In the genomic region with DNA sequence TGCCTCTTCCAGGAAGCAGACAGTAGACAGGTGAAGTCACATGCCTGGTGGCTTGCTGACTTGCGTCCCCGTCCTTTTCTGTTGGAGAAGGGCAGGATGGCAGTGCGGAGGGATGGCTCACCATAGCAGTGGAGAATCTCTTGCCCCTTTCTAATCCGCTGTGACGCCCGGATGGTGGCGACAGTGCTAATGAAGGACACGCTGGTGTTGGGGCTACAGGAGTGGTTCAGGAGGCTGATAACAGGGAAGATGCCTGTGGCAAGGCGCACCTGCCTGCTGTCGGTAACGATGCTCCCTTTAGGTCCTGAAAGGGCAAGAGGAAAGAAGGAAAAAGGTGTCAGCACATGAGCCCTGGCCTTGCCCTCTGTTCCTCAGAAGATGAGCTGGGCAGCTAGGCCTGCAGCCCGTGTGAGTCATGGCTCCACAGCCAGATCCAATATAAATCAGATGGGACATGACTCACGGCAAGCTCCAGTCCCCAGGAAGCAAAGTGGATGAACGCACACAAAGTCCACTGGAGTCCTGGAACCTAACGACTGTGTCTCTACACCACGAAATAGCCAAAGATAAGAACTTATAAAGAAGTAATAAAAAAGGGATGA, we compare ENCODE assay signal across 11 cellular contexts. TPM values are rescaled to one million over a fixed set of nuclear protein-coding genes. Genes with fewer than 3 reads are reported as not detected.
DNase-seq lines count a peak whose midpoint lies in the region; ATAC-seq and TF ChIP-seq lines count a peak whose summit lies in the region.
"Had no signal": no experiment of that assay in that cellular context is flagged by ENCODE, and none has a peak within 500 bp of the region (broad histone marks: within the 10 kb centered on the region; RNA-seq: fewer than 3 reads in every experiment).

No MANE protein-coding gene starts in this region.

- no peaks in the 10 kb centered on the region for H3K27me3 Mint-ChIP-seq in activated naive CD4-positive, alpha-beta T cell treated with anti-CD3 and anti-CD28 coated beads for 36 hours (ENCODE audit: low read depth)
- H3K27me3 Mint-ChIP-seq: CD4-positive, CD25-positive, alpha-beta regulatory T cell had no signal

- no peak overlapping the region for H3K9ac ChIP-seq in fibroblast of lung (ENCODE audit: insufficient read depth, low read length)

- peaks cover 20% of the 10 kb centered on the region for H3K36me3 Mint-ChIP-seq in activated naive CD4-positive, alpha-beta T cell treated with anti-CD3 and anti-CD28 coated beads for 36 hours (ENCODE audit: low read depth)

- no peak overlapping the region for H3K27ac Mint-ChIP-seq in activated naive CD4-positive, alpha-beta T cell treated with anti-CD3 and anti-CD28 coated beads for 36 hours
- H3K27ac Mint-ChIP-seq: CD4-positive, CD25-positive, alpha-beta regulatory T cell had no signal

- H3K9me3 Mint-ChIP-seq in activated naive CD4-positive, alpha-beta T cell treated with anti-CD3 and anti-CD28 coated beads for 36 hours: no peaks in the 10 kb centered on the region
- H3K9me3 Mint-ChIP-seq: CD4-positive, CD25-positive, alpha-beta regulatory T cell had no signal

- H3K79me2 ChIP-seq in fibroblast of lung (ENCODE audit: control insufficient read depth, insufficient read depth, low read length): no peaks in the 10 kb centered on the region

- H3K27ac ChIP-seq in fibroblast of lung (ENCODE audit: insufficient read depth, low read length): peak overlapping the region; percentile 84

- no peaks in the 10 kb centered on the region for H3K27me3 ChIP-seq in fibroblast of lung (ENCODE audit: control insufficient read depth, insufficient read depth, low read length)

- ATAC-seq in HG02840 (IDR thresholded peaks at IDR 0.05; ENCODE audit: low FRiP score, unreplicated experiment) (no peak), HG03025 (IDR thresholded peaks at IDR 0.05; ENCODE audit: low FRiP score, unreplicated experiment) (no peak)

- peaks cover 34% of the 10 kb centered on the region for H3K4me1 ChIP-seq in fibroblast of lung (ENCODE audit: control insufficient read depth, extremely low read depth, insufficient read depth, low read length)

- no peaks in the 10 kb centered on the region for H3K9me3 ChIP-seq in fibroblast of lung (ENCODE audit: control insufficient read depth, insufficient read depth, low read depth, low read length)

- H3K36me3 ChIP-seq in fibroblast of lung (ENCODE audit: control insufficient read depth, insufficient read depth, low read length): peaks cover 2% of the 10 kb centered on the region

- no peak overlapping the region for H2AFZ ChIP-seq in fibroblast of lung (ENCODE audit: low read length)

- intact Hi-C loops in activated naive CD4-positive, alpha-beta T cell treated with anti-CD3 and anti-CD28 coated beads for 36 hours (cut with micrococcal nuclease): no loop called here

- no peaks in the 10 kb centered on the region for H3K4me1 Mint-ChIP-seq in activated naive CD4-positive, alpha-beta T cell treated with anti-CD3 and anti-CD28 coated beads for 36 hours (ENCODE audit: low read depth)

- CTCF ChIA-PET in activated naive CD4-positive, alpha-beta T cell treated with anti-CD3 and anti-CD28 coated beads for 36 hours (lab: Charles Lee): no interaction called here

- H3K4me3 Mint-ChIP-seq in activated naive CD4-positive, alpha-beta T cell treated with anti-CD3 and anti-CD28 coated beads for 36 hours: no peak overlapping the region
- H3K4me3 Mint-ChIP-seq: CD4-positive, CD25-positive, alpha-beta regulatory T cell had no signal

- peak overlapping the region; percentile 69 for H3K4me2 ChIP-seq in fibroblast of lung (ENCODE audit: extremely low read depth, insufficient read depth, low read length)

- DNase-seq in ACHN (peak; percentile 94), RPMI7951 (ENCODE audit: low read depth) (peak; percentile 93), fibroblast of lung (ENCODE audit: low read depth in 2 of 2) (peak; percentile 93 to 95), non-pigmented ciliary epithelial cell (ENCODE audit: low read depth) (peak; percentile 90), NCI-H1694 (lab: John Stamatoyannopoulos, UW) (no peak)
- no peak for DNase-seq in activated naive CD4-positive, alpha-beta T cell treated with anti-CD3 and anti-CD28 coated beads for 36 hours
- DNase-seq: activated naive CD4-positive, alpha-beta T cell; CD4-positive, CD25-positive, alpha-beta regulatory T cell; NCI-H82 had no signal

- no peak for TF ChIP-seq CTCF in fibroblast of lung (conservative IDR thresholded peaks at IDR 0.05 in 1 of 2, IDR thresholded peaks at IDR 0.05 in 1 of 2; ENCODE audit: low read depth in 1 of 2, low read length in 2 of 2)

- in situ Hi-C loops in ACHN (cut with HindIII; ENCODE audit: low pct_ligation_motif_present, low pct_unique_long_range_greater_than_20kb, low sequenced_read_pairs): loop anchor here (10.0 kb wide), 1 partner anchor 53 kb away; no protein-coding TSS in a partner anchor

- H4K20me1 ChIP-seq in fibroblast of lung (ENCODE audit: control insufficient read depth, extremely low read depth, insufficient read depth, low read length): no peaks in the 10 kb centered on the region

- no peak overlapping the region for H3K4me3 ChIP-seq in fibroblast of lung (replicated peaks in 1 of 4; ENCODE audit: control extremely low read depth in 1 of 4, insufficient read depth in 1 of 4, low read depth in 3 of 4, low read length in 4 of 4)

RNA-seq across cellular contexts. Expression of gene SERPINF1, which starts 25.5 kb away (rescaled TPM):
- total RNA-seq in RPMI7951 (2014; rRNA removed; shearing (Covaris generic)): 127 and 150 TPM in 2 replicates
- total RNA-seq in fibroblast of lung: 199 and 429 TPM in 2 replicates
- 140 and 360 TPM in 2 replicates for polyA plus RNA-seq in fibroblast of lung
- 77.7 and 190 TPM in 2 replicates for polyA plus RNA-seq in fibroblast of lung (2012)
- polyA minus RNA-seq in fibroblast of lung (ENCODE audit: low replicate concordance): 42.1 and 138 TPM in 2 replicates
- not detected for total RNA-seq in activated naive CD4-positive, alpha-beta T cell treated with anti-CD3 and anti-CD28 coated beads for 36 hours
- total RNA-seq: CD4-positive, CD25-positive, alpha-beta regulatory T cell had no signal

RNA-seq across cellular contexts. Expression of gene SMYD4, which starts 42.3 kb away (rescaled TPM):
- 5.6 and 6.2 TPM in 2 replicates for total RNA-seq in RPMI7951 (2014; rRNA removed; shearing (Covaris generic))
- total RNA-seq in fibroblast of lung: 8.7 and 11.6 TPM in 2 replicates
- polyA plus RNA-seq in fibroblast of lung: 5.1 and 5.8 TPM in 2 replicates
- 4.7 and 4.8 TPM in 2 replicates for polyA plus RNA-seq in fibroblast of lung (2012)
- polyA minus RNA-seq in fibroblast of lung (ENCODE audit: low replicate concordance): 7.2 and 18.1 TPM in 2 replicates
- 10 to 100 TPM; 18.7 to 22.0 TPM for total RNA-seq in activated naive CD4-positive, alpha-beta T cell treated with anti-CD3 and anti-CD28 coated beads for 36 hours

RNA-seq across cellular contexts. Expression of gene RPA1, which starts 42.4 kb away (rescaled TPM):
- total RNA-seq in RPMI7951 (2014; rRNA removed; shearing (Covaris generic)): 21.6 and 23.6 TPM in 2 replicates
- total RNA-seq in fibroblast of lung: 14.6 and 22.3 TPM in 2 replicates
- 55.4 and 104 TPM in 2 replicates for polyA plus RNA-seq in fibroblast of lung
- polyA plus RNA-seq in fibroblast of lung (2012): 42.8 and 69.3 TPM in 2 replicates
- 13.4 and 29.8 TPM in 2 replicates for polyA minus RNA-seq in fibroblast of lung (ENCODE audit: low replicate concordance)
- 100 to 1,000 TPM; 177 to 188 TPM for total RNA-seq in activated naive CD4-positive, alpha-beta T cell treated with anti-CD3 and anti-CD28 coated beads for 36 hours

RNA-seq across cellular contexts. Expression of gene SERPINF2, which starts 44.7 kb away (rescaled TPM):
- under 0.01 and 0.24 TPM in 2 replicates for total RNA-seq in RPMI7951 (2014; rRNA removed; shearing (Covaris generic))
- under 0.01 and 0.17 TPM in 2 replicates for total RNA-seq in fibroblast of lung
- polyA plus RNA-seq in fibroblast of lung: 0.06 and 0.09 TPM in 2 replicates
- polyA plus RNA-seq in fibroblast of lung (2012): 0.10 TPM in 1 of 2 replicates, not detected in the other
- polyA minus RNA-seq in fibroblast of lung (ENCODE audit: low replicate concordance): 0.59 TPM in 1 of 2 replicates, not detected in the other
- total RNA-seq in activated naive CD4-positive, alpha-beta T cell treated with anti-CD3 and anti-CD28 coated beads for 36 hours: not detected
- polyA plus RNA-seq: CD4-positive, CD25-positive, alpha-beta regulatory T cell had no signal

Comparison
In these comparisons a context has a peak if more than half of its experiments do, and no peak if none do; other contexts are left out.
1. DNase-seq: peak in ACHN (single experiment), RPMI7951 (single experiment), fibroblast of lung (2 of 2) and non-pigmented ciliary epithelial cell (single experiment); none in NCI-H1694 (single experiment) and activated naive CD4-positive, alpha-beta T cell treated with anti-CD3 and anti-CD28 coated beads for 36 hours (single experiment).
2. RNA of gene SERPINF1, which starts 25.5 kb away (total RNA-seq): 199 to 429 TPM in fibroblast of lung and 127 to 150 TPM in RPMI7951; not detected in activated naive CD4-positive, alpha-beta T cell treated with anti-CD3 and anti-CD28 coated beads for 36 hours; every median in the first group is over 100 times any median in the second.